In genomic region chr9:130370226-130370625, GRCh38 we compare ENCODE assay signal across 8 cellular contexts.
"Had no signal": no experiment of that assay in that cellular context is flagged by ENCODE, and none has a peak within 500 bp of the region (broad histone marks: within the 10 kb centered on the region; RNA-seq: fewer than 3 reads in every experiment).

No MANE protein-coding gene starts in this region.

- H3K9ac ChIP-seq: GM23248 had no signal

- DNase-seq: GM23248, GOT3, H7, HCEC 1CT, HFFc6 had no signal

- H3K4me3 Mint-ChIP-seq: HFFc6, IgD-negative memory B cell had no signal

- H2AFZ ChIP-seq: GM23248 had no signal

- H3K27me3 Mint-ChIP-seq: IgD-negative memory B cell had no signal

- H3K9me3 Mint-ChIP-seq: HFFc6 had no signal

- H3K4me3 ChIP-seq: GM23248 had no signal

- H3K27ac Mint-ChIP-seq: HFFc6, IgD-negative memory B cell had no signal

- H3K27ac ChIP-seq: GM23248, HL-60 had no signal

- ATAC-seq: HepG2 had no signal
